31 cellular contexts compared by ENCODE assay signal in the genomic region with DNA sequence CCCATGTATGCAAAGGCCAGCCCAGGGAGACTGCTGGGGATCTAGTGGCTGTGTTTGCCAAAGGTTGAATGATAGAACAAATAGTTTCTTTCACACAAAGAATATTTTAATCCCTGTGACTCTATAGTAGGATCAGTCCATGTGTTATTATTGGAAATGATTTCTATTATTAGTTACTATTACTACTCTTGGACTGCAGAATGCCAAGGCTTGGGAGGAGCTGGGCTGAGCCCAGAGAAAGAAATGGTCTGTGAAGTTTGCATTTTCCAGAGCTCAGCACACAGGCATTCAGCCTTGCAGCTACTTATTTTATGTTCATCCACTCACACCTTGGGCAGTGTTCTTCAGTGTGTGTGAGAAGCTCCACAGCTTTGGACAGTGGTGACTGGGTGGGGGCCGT.
"Had no signal": no experiment of that assay in that cellular context is flagged by ENCODE, and none has a peak within 500 bp of the region (broad histone marks: within the 10 kb centered on the region; RNA-seq: fewer than 3 reads in every experiment).

No MANE protein-coding gene starts in this region.

- H3K4me3 ChIP-seq: body of pancreas, cardiac muscle cell, left lung, lower lobe of right lung, mucosa of descending colon, right atrium auricular region, spleen, testis, transverse colon, uterus had no signal

- H3K9me3 ChIP-seq: body of pancreas, left lung, lower lobe of right lung, mucosa of descending colon, right atrium auricular region, spleen, testis, transverse colon, uterus had no signal

- ATAC-seq: body of pancreas; effector memory CD8-positive, alpha-beta T cell; left lung; lower lobe of right lung; mucosa of descending colon; SK-N-SH treated with all-trans-retinoic acid at 6 μM for 48 hours; T-helper 17 cell had no signal

- H3K27ac ChIP-seq: body of pancreas, cardiac muscle cell, left lung, lower lobe of right lung, right atrium auricular region, spleen, testis, transverse colon had no signal

- H3K4me1 ChIP-seq: body of pancreas, lower lobe of right lung, spleen, testis had no signal

- DNase-seq: activated CD4-positive, alpha-beta memory T cell treated with anti-CD3 and anti-CD28 coated beads for 36 hours; activated CD4-positive, alpha-beta T cell treated with anti-CD3 and anti-CD28 coated beads, Interleukin-2, amount 10 ng/mL, durations not matched to agents 24 days and 14 days; activated CD4-positive, CD25-positive, alpha-beta regulatory T cell treated with anti-CD3 and anti-CD28 coated beads, Interleukin-2, amount 50 U/mL, for 72 hours; activated CD8-positive, alpha-beta memory T cell treated with anti-CD3 and anti-CD28 coated beads, Interleukin-2, amount 50 U/mL, for 4 hours; activated gamma-delta T cell; activated naive CD4-positive, alpha-beta T cell treated with anti-CD3 and anti-CD28 coated beads, Interleukin-2, amount 50 U/mL, for 16 hours; activated T-cell treated with anti-CD3 and anti-CD28 coated beads, Interleukin-2, amount 50 U/mL, for 1 hour; body of pancreas; cortex of kidney; effector memory CD8-positive, alpha-beta T cell; foreskin fibroblast; head of caudate nucleus; hypothalamus; immature natural killer cell; left lung; lower lobe of right lung; mesendoderm; mucosa of descending colon; naive B cell; spleen; stimulated activated naive CD4-positive, alpha-beta T cell; T-helper 17 cell; T1000; testis; transverse colon; uterus; WERI-Rb-1 had no signal

- H3K9me3 Mint-ChIP-seq: activated CD4-positive, alpha-beta memory T cell treated with anti-CD3 and anti-CD28 coated beads for 36 hours; activated CD4-positive, alpha-beta T cell treated with anti-CD3 and anti-CD28 coated beads, Interleukin-2, amount 10 ng/mL, durations not matched to agents 24 days and 14 days; activated T-helper 1 cell treated with anti-CD3 and anti-CD28 coated beads, Interleukin-12 subunit alpha, Interleukin-12 subunit beta, Interleukin-2, Interleukin-4 antibody, amounts not matched to agents 30 ng/mL and 10 ng/mL and 1 ng/mL, durations not matched to agents 14 hours and 24 hours and 36 hours; immature natural killer cell had no signal

- H3K4me3 Mint-ChIP-seq: activated CD4-positive, alpha-beta memory T cell treated with anti-CD3 and anti-CD28 coated beads for 36 hours; activated CD4-positive, alpha-beta T cell treated with anti-CD3 and anti-CD28 coated beads, Interleukin-2, amount 10 ng/mL, durations not matched to agents 24 days and 14 days; activated T-helper 1 cell treated with anti-CD3 and anti-CD28 coated beads, Interleukin-12 subunit alpha, Interleukin-12 subunit beta, Interleukin-2, Interleukin-4 antibody, amounts not matched to agents 30 ng/mL and 10 ng/mL and 1 ng/mL, durations not matched to agents 14 hours and 24 hours and 36 hours; effector memory CD8-positive, alpha-beta T cell; immature natural killer cell; naive B cell; T-helper 17 cell had no signal

- H3K27me3 Mint-ChIP-seq: activated CD4-positive, alpha-beta T cell treated with anti-CD3 and anti-CD28 coated beads, Interleukin-2, amount 10 ng/mL, durations not matched to agents 24 days and 14 days; effector memory CD8-positive, alpha-beta T cell; naive B cell had no signal

- H3K36me3 ChIP-seq: cardiac muscle cell, left lung, lower lobe of right lung, right atrium auricular region, spleen, transverse colon, uterus, WERI-Rb-1 had no signal

- H3K4me1 Mint-ChIP-seq: naive B cell, T-helper 17 cell had no signal

- H3K36me3 Mint-ChIP-seq: activated CD4-positive, alpha-beta memory T cell treated with anti-CD3 and anti-CD28 coated beads for 36 hours; immature natural killer cell; naive B cell had no signal

- H3K27me3 ChIP-seq: body of pancreas, cardiac muscle cell, left lung, right atrium auricular region, testis, transverse colon, uterus had no signal

- H3K27ac Mint-ChIP-seq: activated CD4-positive, alpha-beta memory T cell treated with anti-CD3 and anti-CD28 coated beads for 36 hours; activated CD4-positive, alpha-beta T cell treated with anti-CD3 and anti-CD28 coated beads, Interleukin-2, amount 10 ng/mL, durations not matched to agents 24 days and 14 days; activated T-helper 1 cell treated with anti-CD3 and anti-CD28 coated beads, Interleukin-12 subunit alpha, Interleukin-12 subunit beta, Interleukin-2, Interleukin-4 antibody, amounts not matched to agents 30 ng/mL and 10 ng/mL and 1 ng/mL, durations not matched to agents 14 hours and 24 hours and 36 hours; effector memory CD8-positive, alpha-beta T cell; immature natural killer cell; naive B cell; T-helper 17 cell had no signal
